ENCODE assay signal across 8 cellular contexts in genomic region chr13:40920826-40921225, GRCh38.
DNase-seq lines count a peak whose midpoint lies in the region; ATAC-seq and TF ChIP-seq lines count a peak whose summit lies in the region.

No MANE protein-coding gene starts in this region.

- H3K4me1 Mint-ChIP-seq in T-helper 2 cell treated with Interferon-gamma antibody and Interleukin-4, amounts not matched to agents 5 μg/mL and 100 μg/mL, for 36 hours (ENCODE audit: low read depth), result peaks cover 15% of the 10 kb centered on the region

- peak overlapping the region; percentile 88 for H3K27ac Mint-ChIP-seq in T-helper 2 cell treated with Interferon-gamma antibody and Interleukin-4, amounts not matched to agents 5 μg/mL and 100 μg/mL, for 36 hours

- no peak for DNase-seq in T-helper 2 cell treated with Interferon-gamma antibody and Interleukin-4, amounts not matched to agents 5 μg/mL and 100 μg/mL, for 36 hours (ENCODE audit: low spot score)
- DNase-seq in T-helper 2 cell (no peak), adipocyte (ENCODE audit: low read depth) (peak; percentile 41), kidney epithelial cell (ENCODE audit: low read depth) (no peak), NCI-H82 treated with DMSO at 0.1 percent for 48 hours (lab: John Stamatoyannopoulos, UW; ENCODE audit: unreplicated experiment) (no peak), activated gamma-delta T cell treated with Interleukin-2 at 50 U/mL for 16 hours (no peak)

- peak overlapping the region; percentile 93 for H3K4me3 Mint-ChIP-seq in T-helper 2 cell treated with Interferon-gamma antibody and Interleukin-4, amounts not matched to agents 5 μg/mL and 100 μg/mL, for 36 hours

- no peak for ATAC-seq in GM21526 (IDR thresholded peaks at IDR 0.05; ENCODE audit: low FRiP score, unreplicated experiment)

- peak overlapping the region; percentile 69 for H3K27ac ChIP-seq in temporal lobe (ENCODE audit: low read depth, low read length)

- H3K9me3 ChIP-seq in adipocyte (ENCODE audit: control insufficient read depth, low read length), result no peaks in the 10 kb centered on the region

- H3K36me3 ChIP-seq in adipocyte (ENCODE audit: control insufficient read depth, insufficient read depth, low read length, severe bottlenecking) (peaks cover 4% of the 10 kb centered on the region), kidney epithelial cell (ENCODE audit: control insufficient read depth, insufficient read depth, low read length) (no peaks in the 10 kb centered on the region)

- H3K4me3 ChIP-seq in adipocyte (ENCODE audit: low read length) (peak overlapping the region; percentile 83), kidney epithelial cell (ENCODE audit: low read depth, low read length) (peak overlapping the region; percentile 61)

- H3K4me1 ChIP-seq in adipocyte (ENCODE audit: control insufficient read depth, insufficient read depth, low read length), result peaks cover 7% of the 10 kb centered on the region

- H3K27me3 ChIP-seq in adipocyte (replicated peaks; ENCODE audit: control insufficient read depth, insufficient read depth, low read length), result no peaks in the 10 kb centered on the region
- H3K27me3 ChIP-seq in kidney epithelial cell (ENCODE audit: control insufficient read depth, insufficient read depth, low read length), result no peaks in the 10 kb centered on the region

- peaks cover 2% of the 10 kb centered on the region for H3K36me3 Mint-ChIP-seq in T-helper 2 cell treated with Interferon-gamma antibody and Interleukin-4, amounts not matched to agents 5 μg/mL and 100 μg/mL, for 36 hours (ENCODE audit: low read depth)

- H3K27me3 Mint-ChIP-seq in T-helper 2 cell treated with Interferon-gamma antibody and Interleukin-4, amounts not matched to agents 5 μg/mL and 100 μg/mL, for 36 hours (ENCODE audit: low read depth), result no peaks in the 10 kb centered on the region

- TF ChIP-seq CTCF in kidney epithelial cell (IDR thresholded peaks at IDR 0.05; ENCODE audit: insufficient read depth, low read length, poor library complexity, severe bottlenecking), result no peak

- H3K9ac ChIP-seq in adipocyte (ENCODE audit: low read length), result peak overlapping the region; percentile 84

- no peaks in the 10 kb centered on the region for H3K9me3 Mint-ChIP-seq in T-helper 2 cell treated with Interferon-gamma antibody and Interleukin-4, amounts not matched to agents 5 μg/mL and 100 μg/mL, for 36 hours
